In genomic region chr6:117191009-117191408, GRCh38 we compare ENCODE assay signal across 11 cellular contexts.
"Had no signal": no experiment of that assay in that cellular context is flagged by ENCODE, and none has a peak within 500 bp of the region (broad histone marks: within the 10 kb centered on the region; RNA-seq: fewer than 3 reads in every experiment).

No MANE protein-coding gene starts in this region.

- H3K27ac ChIP-seq: GM23248 had no signal

- FAIRE-seq: H1, H54 had no signal

- DNase-seq: GM23248, GOT3, H7, H9, HCEC 1CT, HFFc6 had no signal

- H3K4me3 ChIP-seq: GM23248, GM23338, HAP-1 had no signal

- H3K4me2 ChIP-seq: GM23338 had no signal

- H2AFZ ChIP-seq: GM23248, GM23338 had no signal

- H3K9me3 ChIP-seq: HAP-1 had no signal

- ATAC-seq: GM23338, HCT116 had no signal

- H3K36me3 ChIP-seq: HAP-1 had no signal

- H3K4me1 ChIP-seq: HAP-1 had no signal

- H3K9ac ChIP-seq: GM23248 had no signal
